Comparison of ENCODE assay signal across 7 cellular contexts in the genomic region with DNA sequence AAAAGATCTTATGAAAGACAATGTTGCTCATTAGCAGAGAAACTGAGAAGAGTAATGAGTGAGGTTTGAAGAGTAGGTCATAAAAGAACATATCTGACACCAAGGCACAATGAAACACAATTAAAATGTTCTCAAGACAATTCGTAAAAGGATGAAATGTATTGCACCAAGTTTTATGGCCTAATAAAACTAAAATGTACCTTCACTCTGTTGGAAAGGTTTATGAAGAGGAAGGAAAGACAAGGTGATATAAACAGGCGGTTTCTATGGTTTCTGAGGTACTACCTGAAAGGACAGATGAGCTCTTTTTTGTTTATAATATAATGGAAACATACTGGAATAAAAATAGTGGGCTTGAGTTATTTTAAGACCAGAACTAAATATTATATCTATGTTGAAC.
"Had no signal": no experiment of that assay in that cellular context is flagged by ENCODE, and none has a peak within 500 bp of the region (broad histone marks: within the 10 kb centered on the region; RNA-seq: fewer than 3 reads in every experiment).

No MANE protein-coding gene starts in this region.

- DNase-seq: GOT3, H7, HFFc6 had no signal

- FAIRE-seq: HepG2 had no signal

- H3K4me1 ChIP-seq: HAP-1 had no signal

- H3K27ac ChIP-seq: HL-60 had no signal

- H3K9me3 ChIP-seq: HAP-1 had no signal

- H3K4me3 ChIP-seq: HAP-1 had no signal

- ATAC-seq: HCT116, HepG2 had no signal
